In the genomic region with DNA sequence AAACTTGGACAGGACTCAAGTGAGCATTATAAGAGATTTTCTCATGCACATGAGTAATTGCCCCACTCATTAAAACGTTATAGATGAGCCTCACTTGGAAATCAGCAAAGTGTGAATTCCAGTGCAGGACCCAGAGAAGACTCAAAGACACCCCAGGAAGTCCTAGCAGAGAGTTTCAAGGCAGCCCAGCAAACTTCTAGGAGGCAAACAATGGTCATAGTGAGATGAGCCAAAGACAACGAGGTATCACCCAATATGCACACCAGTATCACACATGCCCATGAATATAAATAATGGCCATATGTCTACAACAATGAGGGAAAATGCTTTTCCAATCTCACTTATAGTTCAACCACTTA, we compare ENCODE assay signal across 23 cellular contexts.
"Had no signal": no experiment of that assay in that cellular context is flagged by ENCODE, and none has a peak within 500 bp of the region (broad histone marks: within the 10 kb centered on the region; RNA-seq: fewer than 3 reads in every experiment).

No MANE protein-coding gene starts in this region.

- H3K4me3 Mint-ChIP-seq: immature natural killer cell; naive thymus-derived CD8-positive, alpha-beta T cell; nephron progenitor cell; stimulated activated effector memory CD8-positive, alpha-beta T cell treated with anti-CD3 and anti-CD28 coated beads, Interleukin-12 subunit alpha, Interleukin-12 subunit beta, amount 100 ng/mL, for 72 hours; type B pancreatic cell had no signal

- H3K9me3 Mint-ChIP-seq: nephron progenitor cell, type B pancreatic cell had no signal

- H3K4me3 ChIP-seq: coronary artery, lower lobe of right lung, pancreas, sigmoid colon, stomach, testis, tibial artery had no signal

- H3K4me1 Mint-ChIP-seq: immature natural killer cell; naive thymus-derived CD8-positive, alpha-beta T cell; nephron progenitor cell; stimulated activated effector memory CD8-positive, alpha-beta T cell treated with anti-CD3 and anti-CD28 coated beads, Interleukin-12 subunit alpha, Interleukin-12 subunit beta, amount 100 ng/mL, for 72 hours had no signal

- H3K27ac ChIP-seq: coronary artery, lower lobe of right lung, pancreas, sigmoid colon, stomach, testis, tibial artery had no signal

- H3K36me3 Mint-ChIP-seq: immature natural killer cell; naive thymus-derived CD8-positive, alpha-beta T cell; stimulated activated effector memory CD8-positive, alpha-beta T cell treated with anti-CD3 and anti-CD28 coated beads, Interleukin-12 subunit alpha, Interleukin-12 subunit beta, amount 100 ng/mL, for 72 hours; type B pancreatic cell had no signal

- H3K27me3 Mint-ChIP-seq: naive thymus-derived CD8-positive, alpha-beta T cell had no signal

- ATAC-seq: left ventricle myocardium superior; lower lobe of right lung; naive thymus-derived CD8-positive, alpha-beta T cell; pancreas; stimulated activated effector memory CD8-positive, alpha-beta T cell treated with anti-CD3 and anti-CD28 coated beads, Interleukin-12 subunit alpha, Interleukin-12 subunit beta, amount 100 ng/mL, for 72 hours had no signal

- FAIRE-seq: endometrium, frontal cortex, pancreas had no signal

- H3K27me3 ChIP-seq: pancreas, sigmoid colon, stomach, testis, tibial artery had no signal

- H3K27ac Mint-ChIP-seq: immature natural killer cell; naive thymus-derived CD8-positive, alpha-beta T cell; nephron progenitor cell; stimulated activated effector memory CD8-positive, alpha-beta T cell treated with anti-CD3 and anti-CD28 coated beads, Interleukin-12 subunit alpha, Interleukin-12 subunit beta, amount 100 ng/mL, for 72 hours; type B pancreatic cell had no signal

- H3K4me1 ChIP-seq: lower lobe of right lung, pancreas, sigmoid colon, stomach, testis, tibial artery had no signal

- H3K36me3 ChIP-seq: lower lobe of right lung, pancreas, sigmoid colon, stomach, tibial artery had no signal

- DNase-seq: dermis blood vessel endothelial cell; effector memory CD4-positive, alpha-beta T cell; hypothalamus; immature natural killer cell; left ventricle myocardium superior; lower lobe of right lung; naive thymus-derived CD8-positive, alpha-beta T cell; nephron progenitor cell; nucleus accumbens; pancreas; right cardiac atrium; sigmoid colon; stimulated activated CD4-positive, alpha-beta T cell treated with anti-CD3 and anti-CD28 coated beads, Interleukin-15, amount 100 ng/mL, for 24 hours; stimulated activated CD4-positive, alpha-beta T cell treated with anti-CD3 and anti-CD28 coated beads, Interleukin-2, amount 100 ng/mL, for 48 hours; stimulated activated naive CD4-positive, alpha-beta T cell treated with Interleukin-2 at 50 U/mL for 16 hours; stomach; testis; tibial artery had no signal

- H3K9me3 ChIP-seq: lower lobe of right lung, pancreas, sigmoid colon, stomach, testis, tibial artery had no signal
